ENCODE assay signal across 32 cellular contexts in genomic region chr12:68790952-68791234, GRCh38.
"Had no signal": no experiment of that assay in that cellular context is flagged by ENCODE, and none has a peak within 500 bp of the region (broad histone marks: within the 10 kb centered on the region; RNA-seq: fewer than 3 reads in every experiment).

No MANE protein-coding gene starts in this region.

- H3K36me3 ChIP-seq: ascending aorta, cardiac muscle cell had no signal

- H3K27me3 ChIP-seq: ascending aorta, cardiac muscle cell had no signal

- H3K9me3 ChIP-seq: ascending aorta had no signal

- FAIRE-seq: bronchial epithelial cell, TTC549 had no signal

- ATAC-seq: activated CD8-positive, alpha-beta T cell treated with anti-CD3 and anti-CD28 coated beads for 36 hours; activated naive CD8-positive, alpha-beta T cell treated with anti-CD3 and anti-CD28 coated beads, Interleukin-2, amount 50 U/mL, for 24 hours; activated T-cell treated with anti-CD3 and anti-CD28 coated beads, Interleukin-2, amount 50 U/mL, for 4 hours; activated T-cell treated with anti-CD3 and anti-CD28 coated beads, Interleukin-2, amount 50 U/mL, for 72 hours; activated T-helper 17 cell treated with anti-CD3 and anti-CD28 coated beads, Interleukin-2, amount 50 U/mL, for 72 hours had no signal

- H3K27ac ChIP-seq: ascending aorta, cardiac muscle cell, VCaP had no signal

- DNase-seq: activated B cell treated with CpG ODN at 0.5 μM for 24 hours; activated CD4-positive, alpha-beta memory T cell treated with anti-CD3 and anti-CD28 coated beads for 36 hours; activated CD4-positive, alpha-beta T cell treated with anti-CD3 and anti-CD28 coated beads for 4 hours; activated CD4-positive, alpha-beta T cell treated with anti-CD3 and anti-CD28 coated beads, Interleukin-2, amount 10 ng/mL, durations not matched to agents 24 days and 14 days; activated CD4-positive, alpha-beta T cell treated with anti-CD3 and anti-CD28 coated beads, Interleukin-2, amount 50 U/mL, for 1 hour; activated CD4-positive, alpha-beta T cell treated with anti-CD3 and anti-CD28 coated beads, Interleukin-2, amount 50 U/mL, for 4 hours; activated CD4-positive, CD25-positive, alpha-beta regulatory T cell treated with anti-CD3 and anti-CD28 coated beads, Interleukin-2, amount 50 U/mL, for 72 hours; activated CD8-positive, alpha-beta memory T cell treated with anti-CD3 and anti-CD28 coated beads, Interleukin-2, amount 50 U/mL, for 4 hours; activated CD8-positive, alpha-beta T cell treated with anti-CD3 and anti-CD28 coated beads for 36 hours; activated effector memory CD4-positive, alpha-beta T cell treated with anti-CD3 and anti-CD28 coated beads, Interleukin-2, amount 50 U/mL, for 16 hours; activated gamma-delta T cell treated with Interleukin-2 at 50 U/mL for 16 hours; activated naive CD4-positive, alpha-beta T cell; activated naive CD4-positive, alpha-beta T cell treated with anti-CD3 and anti-CD28 coated beads for 36 hours; activated naive CD8-positive, alpha-beta T cell treated with anti-CD3 and anti-CD28 coated beads, Interleukin-2, amount 10 ng/mL, durations not matched to agents 7 days and 5 days; activated naive CD8-positive, alpha-beta T cell treated with anti-CD3 and anti-CD28 coated beads, Interleukin-2, amount 50 U/mL, for 24 hours; activated T-cell treated with anti-CD3 and anti-CD28 coated beads for 4 hours; activated T-cell treated with anti-CD3 and anti-CD28 coated beads, Interleukin-2, amount 50 U/mL, for 1 hour; activated T-cell treated with anti-CD3 and anti-CD28 coated beads, Interleukin-2, amount 50 U/mL, for 4 hours; activated T-cell treated with anti-CD3 and anti-CD28 coated beads, Interleukin-2, amount 50 U/mL, for 72 hours; amygdala; anterior cingulate cortex; caudate nucleus; cerebellar nuclear complex; T-helper 1 cell; T-helper 2 cell; T-helper 9 cell had no signal

- H3K4me3 ChIP-seq: ascending aorta, cardiac muscle cell had no signal
